Comparison of ENCODE assay signal across 23 cellular contexts in the genomic region with DNA sequence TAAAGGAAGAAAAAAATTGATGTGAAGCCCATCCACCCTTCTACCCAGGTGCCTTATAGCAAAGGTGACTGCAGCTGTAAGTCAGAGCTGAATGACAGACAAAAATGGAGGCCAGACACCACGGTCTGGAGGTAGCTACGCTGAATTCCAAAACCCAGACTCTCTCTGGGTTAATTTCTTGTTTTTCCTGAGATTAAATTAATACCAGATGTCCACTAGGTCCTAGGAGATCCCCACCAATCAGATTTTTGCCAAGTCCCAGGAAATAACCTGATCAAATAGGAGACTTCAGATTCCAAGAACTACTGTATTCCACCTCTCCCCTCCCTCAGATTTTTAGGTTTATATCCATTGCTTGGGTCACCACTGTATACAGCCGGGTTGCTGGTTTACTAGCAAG. TPM values are rescaled to one million over a fixed set of nuclear protein-coding genes. Genes with fewer than 3 reads are reported as not detected.
"Had no signal": no experiment of that assay in that cellular context is flagged by ENCODE, and none has a peak within 500 bp of the region (broad histone marks: within the 10 kb centered on the region; RNA-seq: fewer than 3 reads in every experiment).

No MANE protein-coding gene starts in this region.

- H3K4me3 Mint-ChIP-seq: activated CD8-positive, alpha-beta memory T cell treated with anti-CD3 and anti-CD28 coated beads, Interleukin-2, amount 10 ng/mL, durations not matched to agents 7 days and 5 days; activated naive CD8-positive, alpha-beta T cell treated with anti-CD3 and anti-CD28 coated beads for 36 hours; activated T-cell treated with anti-CD3 and anti-CD28 coated beads, Interleukin-2, amount 50 U/mL, for 4 hours; immature natural killer cell; naive thymus-derived CD4-positive, alpha-beta T cell; stimulated activated effector memory CD8-positive, alpha-beta T cell treated with anti-CD3 and anti-CD28 coated beads, Interleukin-12 subunit alpha, Interleukin-12 subunit beta, amount 100 ng/mL, for 72 hours; T-helper 2 cell treated with Interferon-gamma antibody and Interleukin-4, amounts not matched to agents 5 μg/mL and 100 μg/mL, for 36 hours had no signal

- H3K36me3 ChIP-seq: breast epithelium had no signal

- H3K4me1 Mint-ChIP-seq: activated naive CD8-positive, alpha-beta T cell treated with anti-CD3 and anti-CD28 coated beads for 36 hours; immature natural killer cell; stimulated activated effector memory CD8-positive, alpha-beta T cell treated with anti-CD3 and anti-CD28 coated beads, Interleukin-12 subunit alpha, Interleukin-12 subunit beta, amount 100 ng/mL, for 72 hours had no signal

- H3K4me3 ChIP-seq: breast epithelium, lung, suprapubic skin, upper lobe of right lung had no signal

- H3K27me3 ChIP-seq: breast epithelium, suprapubic skin, upper lobe of right lung had no signal

- ATAC-seq: activated CD8-positive, alpha-beta memory T cell treated with anti-CD3 and anti-CD28 coated beads, Interleukin-2, amount 10 ng/mL, durations not matched to agents 7 days and 5 days; activated T-cell treated with anti-CD3 and anti-CD28 coated beads, Interleukin-2, amount 50 U/mL, for 4 hours; left cardiac atrium; naive thymus-derived CD4-positive, alpha-beta T cell; right cardiac atrium; stimulated activated effector memory CD8-positive, alpha-beta T cell treated with anti-CD3 and anti-CD28 coated beads, Interleukin-12 subunit alpha, Interleukin-12 subunit beta, amount 100 ng/mL, for 72 hours had no signal

- H3K9me3 Mint-ChIP-seq: activated naive CD8-positive, alpha-beta T cell treated with anti-CD3 and anti-CD28 coated beads for 36 hours; activated T-cell treated with anti-CD3 and anti-CD28 coated beads, Interleukin-2, amount 50 U/mL, for 4 hours; immature natural killer cell; naive thymus-derived CD4-positive, alpha-beta T cell; stimulated activated effector memory CD8-positive, alpha-beta T cell treated with anti-CD3 and anti-CD28 coated beads, Interleukin-12 subunit alpha, Interleukin-12 subunit beta, amount 100 ng/mL, for 72 hours; T-helper 2 cell treated with Interferon-gamma antibody and Interleukin-4, amounts not matched to agents 5 μg/mL and 100 μg/mL, for 36 hours had no signal

- H3K4me1 ChIP-seq: breast epithelium, suprapubic skin, upper lobe of right lung had no signal

- H3K27ac ChIP-seq: breast epithelium, suprapubic skin, upper lobe of right lung had no signal

- DNase-seq: activated CD4-positive, alpha-beta T cell treated with anti-CD3 and anti-CD28 coated beads, Interleukin-2, amount 50 U/mL, for 48 hours; activated CD4-positive, CD25-positive, alpha-beta regulatory T cell treated with anti-CD3 and anti-CD28 coated beads, Interleukin-2, amount 50 U/mL, for 72 hours; activated CD8-positive, alpha-beta memory T cell treated with anti-CD3 and anti-CD28 coated beads, Interleukin-2, amount 10 ng/mL, durations not matched to agents 7 days and 5 days; activated effector memory CD4-positive, alpha-beta T cell treated with anti-CD3 and anti-CD28 coated beads, Interleukin-2, amount 50 U/mL, for 16 hours; activated naive CD8-positive, alpha-beta T cell treated with anti-CD3 and anti-CD28 coated beads for 36 hours; activated T-cell treated with anti-CD3 and anti-CD28 coated beads, Interleukin-2, amount 50 U/mL, for 4 hours; anterior cingulate cortex; glutamatergic neuron; immature natural killer cell; left cardiac atrium; naive thymus-derived CD4-positive, alpha-beta T cell; right cardiac atrium; SW 1271; upper lobe of right lung had no signal

- H3K27me3 Mint-ChIP-seq: activated CD8-positive, alpha-beta memory T cell treated with anti-CD3 and anti-CD28 coated beads, Interleukin-2, amount 10 ng/mL, durations not matched to agents 7 days and 5 days; activated naive CD8-positive, alpha-beta T cell treated with anti-CD3 and anti-CD28 coated beads for 36 hours; naive thymus-derived CD4-positive, alpha-beta T cell had no signal

- H3K27ac Mint-ChIP-seq: activated CD8-positive, alpha-beta memory T cell treated with anti-CD3 and anti-CD28 coated beads, Interleukin-2, amount 10 ng/mL, durations not matched to agents 7 days and 5 days; activated naive CD8-positive, alpha-beta T cell treated with anti-CD3 and anti-CD28 coated beads for 36 hours; immature natural killer cell; stimulated activated effector memory CD8-positive, alpha-beta T cell treated with anti-CD3 and anti-CD28 coated beads, Interleukin-12 subunit alpha, Interleukin-12 subunit beta, amount 100 ng/mL, for 72 hours; T-helper 2 cell treated with Interferon-gamma antibody and Interleukin-4, amounts not matched to agents 5 μg/mL and 100 μg/mL, for 36 hours had no signal

RNA-seq across cellular contexts. Expression of gene HTR3D, which starts 47.2 kb away (rescaled TPM):
- total RNA-seq: activated CD8-positive, alpha-beta memory T cell treated with anti-CD3 and anti-CD28 coated beads, Interleukin-2, amount 10 ng/mL, durations not matched to agents 7 days and 5 days; activated naive CD8-positive, alpha-beta T cell treated with anti-CD3 and anti-CD28 coated beads for 36 hours; activated T-cell treated with anti-CD3 and anti-CD28 coated beads, Interleukin-2, amount 50 U/mL, for 4 hours; breast epithelium; chondrocyte; endothelial cell of umbilical vein; fibroblast of lung; left cardiac atrium; lung; mononuclear cell; naive thymus-derived CD4-positive, alpha-beta T cell; right cardiac atrium; suprapubic skin; upper lobe of right lung had no signal
- polyA plus RNA-seq: endothelial cell of umbilical vein; fibroblast of lung; immature natural killer cell; lung; naive thymus-derived CD4-positive, alpha-beta T cell; right cardiac atrium had no signal
